Comparison of ENCODE assay signal across 25 cellular contexts in the genomic region with DNA sequence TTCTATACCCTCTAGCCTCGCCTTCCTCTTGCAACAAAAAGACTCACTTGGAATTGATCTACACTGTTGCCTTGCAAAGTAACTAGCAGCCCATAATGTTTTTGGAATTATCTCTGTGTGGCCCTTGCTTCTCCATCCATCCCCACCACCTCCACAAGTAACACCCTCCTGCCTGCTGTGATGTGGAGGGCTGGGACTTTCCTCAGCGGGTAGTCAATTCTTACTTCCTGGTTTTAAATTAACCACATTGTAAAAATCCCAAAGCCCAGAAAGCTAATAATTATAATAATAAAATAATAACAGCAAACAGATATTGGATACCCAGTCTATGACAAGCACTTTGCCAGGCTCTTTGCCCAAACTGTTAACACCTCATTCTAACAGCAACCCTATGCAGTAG. TPM values are rescaled to one million over a fixed set of nuclear protein-coding genes. Genes with fewer than 3 reads are reported as not detected.
DNase-seq lines count a peak whose midpoint lies in the region; ATAC-seq, FAIRE-seq and TF ChIP-seq lines count a peak whose summit lies in the region.
"Had no signal": no experiment of that assay in that cellular context is flagged by ENCODE, and none has a peak within 500 bp of the region (broad histone marks: within the 10 kb centered on the region; RNA-seq: fewer than 3 reads in every experiment).

No MANE protein-coding gene starts in this region.

- TF ChIP-seq CTCF in GM20000 (IDR thresholded peaks at IDR 0.05; ENCODE audit: extremely low read depth, missing control alignments) (no peak), glutamatergic neuron (IDR thresholded peaks at IDR 0.05; ENCODE audit: partially characterized antibody, unreplicated experiment) (no peak)

- peak overlapping the region; percentile 36 for H3K4me3 Mint-ChIP-seq in glutamatergic neuron (ENCODE audit: unreplicated experiment)
- H3K4me3 Mint-ChIP-seq: CD14-positive monocyte; CD4-positive, alpha-beta memory T cell; CD4-positive, CD25-positive, alpha-beta regulatory T cell; CD8-positive, alpha-beta memory T cell had no signal

- peaks cover 5% of the 10 kb centered on the region for H3K36me3 Mint-ChIP-seq in glutamatergic neuron (ENCODE audit: unreplicated experiment)
- H3K36me3 Mint-ChIP-seq: CD14-positive monocyte; CD4-positive, alpha-beta memory T cell; CD4-positive, CD25-positive, alpha-beta regulatory T cell; CD8-positive, alpha-beta memory T cell had no signal

- H3K4me1 Mint-ChIP-seq in glutamatergic neuron (ENCODE audit: low read depth, unreplicated experiment) = peaks cover 59% of the 10 kb centered on the region
- H3K4me1 Mint-ChIP-seq: CD14-positive monocyte; CD4-positive, alpha-beta memory T cell; CD4-positive, CD25-positive, alpha-beta regulatory T cell; CD8-positive, alpha-beta memory T cell had no signal

- peaks cover 22% of the 10 kb centered on the region for H3K27me3 Mint-ChIP-seq in glutamatergic neuron (ENCODE audit: unreplicated experiment)

- peak overlapping the region; percentile 96 for H3K27ac Mint-ChIP-seq in glutamatergic neuron (ENCODE audit: unreplicated experiment)
- H3K27ac Mint-ChIP-seq: CD4-positive, alpha-beta memory T cell; CD4-positive, CD25-positive, alpha-beta regulatory T cell; CD8-positive, alpha-beta memory T cell had no signal

- ATAC-seq in HG02798 (IDR thresholded peaks at IDR 0.05; ENCODE audit: poor library complexity, unreplicated experiment) = peak; percentile 39

- FAIRE-seq in GM18507 (lab: Jason Lieb, UNC) = no peak
- FAIRE-seq: A204.1, D721Med, GM12892, GM19239 had no signal

- H3K9me3 Mint-ChIP-seq in glutamatergic neuron (ENCODE audit: unreplicated experiment) = peaks cover 31% of the 10 kb centered on the region
- H3K9me3 Mint-ChIP-seq: CD4-positive, CD25-positive, alpha-beta regulatory T cell had no signal

- DNase-seq in GM18507 (ENCODE audit: extremely low spot score, insufficient read length, low read depth) = peak; percentile 8
- DNase-seq in GM20000 (ENCODE audit: low spot score) = peak; percentile 7
- no peak for DNase-seq in glutamatergic neuron
- DNase-seq in COLO668 (lab: John Stamatoyannopoulos, UW; ENCODE audit: unreplicated experiment) = no peak
- DNase-seq in middle frontal gyrus (ENCODE audit: extremely low spot score, low spot score) = no peak
- DNase-seq in NK-92 (lab: John Stamatoyannopoulos, UW; ENCODE audit: unreplicated experiment) = no peak
- no peak for DNase-seq in stimulated activated CD8-positive, alpha-beta memory T cell treated with anti-CD3 and anti-CD28 coated beads, Interleukin-4, amount 100 ng/mL, for 48 hours
- DNase-seq: 8988T; ACHN; BE2C; Caco-2; Calu3; CD4-positive, alpha-beta memory T cell; CD4-positive, CD25-positive, alpha-beta regulatory T cell; CD8-positive, alpha-beta memory T cell; DND-41; EL; GDM1 had no signal

RNA-seq across cellular contexts. Expression of a gene that starts 40.8 kb away (rescaled TPM):
- total RNA-seq in glutamatergic neuron (ENCODE audit: unreplicated experiment) = 76.9 TPM
- total RNA-seq: CD4-positive, alpha-beta memory T cell; CD4-positive, CD25-positive, alpha-beta regulatory T cell; G401 had no signal

Comparison
In these comparisons a context has a peak if more than half of its experiments do, and no peak if none do; other contexts are left out.
1. DNase-seq: peak in GM18507 (single experiment) and GM20000 (single experiment); none in glutamatergic neuron (single experiment), COLO668 (single experiment), middle frontal gyrus (single experiment), NK-92 (single experiment) and stimulated activated CD8-positive, alpha-beta memory T cell treated with anti-CD3 and anti-CD28 coated beads, Interleukin-4, amount 100 ng/mL, for 48 hours (single experiment).